Comparison of ENCODE assay signal across 1 cellular context in the genomic region with DNA sequence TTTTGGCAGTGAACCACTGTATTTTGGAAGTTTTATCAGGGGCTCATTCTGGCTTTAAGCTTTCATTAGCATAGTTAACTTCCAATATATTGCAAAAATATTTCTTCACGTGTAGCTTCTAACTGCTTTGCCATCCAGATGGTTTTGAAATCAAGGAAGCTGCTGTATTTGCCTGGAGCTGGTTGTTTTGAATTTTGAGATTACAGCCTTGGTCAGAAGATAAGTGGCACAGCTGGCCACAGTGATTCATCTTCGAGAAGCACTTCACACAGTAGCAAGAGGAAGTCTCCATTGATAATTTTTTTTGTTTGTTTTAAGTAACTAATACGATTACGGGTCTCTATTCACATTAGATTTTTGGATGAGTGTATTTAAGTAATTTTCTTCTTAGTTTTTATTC.
TF ChIP-seq lines count a peak whose summit lies in the region.

No MANE protein-coding gene starts in this region.

TF ChIP-seq in GM23338, 12 proteins besides CTCF, POLR2A, EP300 and RAD21 (continued from another document):
- TF ChIP-seq EZH2 (IDR thresholded peaks at IDR 0.05; ENCODE audit: low read depth, unreplicated experiment) (no peak), EZH2phosphoT487 (IDR thresholded peaks at IDR 0.05; ENCODE audit: unreplicated experiment) (no peak), POLR2AphosphoS5 (IDR thresholded peaks at IDR 0.05; ENCODE audit: low read depth) (no peak)
- TF ChIP-seq, protein P1, sequence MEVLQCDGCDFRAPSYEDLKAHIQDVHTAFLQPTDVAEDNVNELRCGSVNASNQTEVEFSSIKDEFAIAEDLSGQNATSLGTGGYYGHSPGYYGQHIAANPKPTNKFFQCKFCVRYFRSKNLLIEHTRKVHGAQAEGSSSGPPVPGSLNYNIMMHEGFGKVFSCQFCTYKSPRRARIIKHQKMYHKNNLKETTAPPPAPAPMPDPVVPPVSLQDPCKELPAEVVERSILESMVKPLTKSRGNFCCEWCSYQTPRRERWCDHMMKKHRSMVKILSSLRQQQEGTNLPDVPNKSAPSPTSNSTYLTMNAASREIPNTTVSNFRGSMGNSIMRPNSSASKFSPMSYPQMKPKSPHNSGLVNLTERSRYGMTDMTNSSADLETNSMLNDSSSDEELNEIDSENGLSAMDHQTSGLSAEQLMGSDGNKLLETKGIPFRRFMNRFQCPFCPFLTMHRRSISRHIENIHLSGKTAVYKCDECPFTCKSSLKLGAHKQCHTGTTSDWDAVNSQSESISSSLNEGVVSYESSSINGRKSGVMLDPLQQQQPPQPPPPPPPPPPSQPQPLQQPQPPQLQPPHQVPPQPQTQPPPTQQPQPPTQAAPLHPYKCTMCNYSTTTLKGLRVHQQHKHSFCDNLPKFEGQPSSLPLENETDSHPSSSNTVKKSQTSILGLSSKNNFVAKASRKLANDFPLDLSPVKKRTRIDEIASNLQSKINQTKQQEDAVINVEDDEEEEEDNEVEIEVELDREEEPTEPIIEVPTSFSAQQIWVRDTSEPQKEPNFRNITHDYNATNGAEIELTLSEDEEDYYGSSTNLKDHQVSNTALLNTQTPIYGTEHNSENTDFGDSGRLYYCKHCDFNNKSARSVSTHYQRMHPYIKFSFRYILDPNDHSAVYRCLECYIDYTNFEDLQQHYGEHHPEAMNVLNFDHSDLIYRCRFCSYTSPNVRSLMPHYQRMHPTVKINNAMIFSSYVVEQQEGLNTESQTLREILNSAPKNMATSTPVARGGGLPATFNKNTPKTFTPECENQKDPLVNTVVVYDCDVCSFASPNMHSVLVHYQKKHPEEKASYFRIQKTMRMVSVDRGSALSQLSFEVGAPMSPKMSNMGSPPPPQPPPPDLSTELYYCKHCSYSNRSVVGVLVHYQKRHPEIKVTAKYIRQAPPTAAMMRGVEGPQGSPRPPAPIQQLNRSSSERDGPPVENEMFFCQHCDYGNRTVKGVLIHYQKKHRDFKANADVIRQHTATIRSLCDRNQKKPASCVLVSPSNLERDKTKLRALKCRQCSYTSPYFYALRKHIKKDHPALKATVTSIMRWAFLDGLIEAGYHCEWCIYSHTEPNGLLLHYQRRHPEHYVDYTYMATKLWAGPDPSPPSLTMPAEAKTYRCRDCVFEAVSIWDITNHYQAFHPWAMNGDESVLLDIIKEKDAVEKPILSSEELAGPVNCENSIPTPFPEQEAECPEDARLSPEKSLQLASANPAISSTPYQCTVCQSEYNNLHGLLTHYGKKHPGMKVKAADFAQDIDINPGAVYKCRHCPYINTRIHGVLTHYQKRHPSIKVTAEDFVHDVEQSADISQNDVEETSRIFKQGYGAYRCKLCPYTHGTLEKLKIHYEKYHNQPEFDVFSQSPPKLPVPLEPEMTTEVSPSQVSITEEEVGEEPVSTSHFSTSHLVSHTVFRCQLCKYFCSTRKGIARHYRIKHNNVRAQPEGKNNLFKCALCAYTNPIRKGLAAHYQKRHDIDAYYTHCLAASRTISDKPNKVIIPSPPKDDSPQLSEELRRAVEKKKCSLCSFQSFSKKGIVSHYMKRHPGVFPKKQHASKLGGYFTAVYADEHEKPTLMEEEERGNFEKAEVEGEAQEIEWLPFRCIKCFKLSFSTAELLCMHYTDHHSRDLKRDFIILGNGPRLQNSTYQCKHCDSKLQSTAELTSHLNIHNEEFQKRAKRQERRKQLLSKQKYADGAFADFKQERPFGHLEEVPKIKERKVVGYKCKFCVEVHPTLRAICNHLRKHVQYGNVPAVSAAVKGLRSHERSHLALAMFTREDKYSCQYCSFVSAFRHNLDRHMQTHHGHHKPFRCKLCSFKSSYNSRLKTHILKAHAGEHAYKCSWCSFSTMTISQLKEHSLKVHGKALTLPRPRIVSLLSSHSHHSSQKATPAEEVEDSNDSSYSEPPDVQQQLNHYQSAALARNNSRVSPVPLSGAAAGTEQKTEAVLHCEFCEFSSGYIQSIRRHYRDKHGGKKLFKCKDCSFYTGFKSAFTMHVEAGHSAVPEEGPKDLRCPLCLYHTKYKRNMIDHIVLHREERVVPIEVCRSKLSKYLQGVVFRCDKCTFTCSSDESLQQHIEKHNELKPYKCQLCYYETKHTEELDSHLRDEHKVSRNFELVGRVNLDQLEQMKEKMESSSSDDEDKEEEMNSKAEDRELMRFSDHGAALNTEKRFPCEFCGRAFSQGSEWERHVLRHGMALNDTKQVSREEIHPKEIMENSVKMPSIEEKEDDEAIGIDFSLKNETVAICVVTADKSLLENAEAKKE (CRISPR knock-in tag; IDR thresholded peaks at IDR 0.05), result no peak
